8 cellular contexts compared by ENCODE assay signal in the genomic region with DNA sequence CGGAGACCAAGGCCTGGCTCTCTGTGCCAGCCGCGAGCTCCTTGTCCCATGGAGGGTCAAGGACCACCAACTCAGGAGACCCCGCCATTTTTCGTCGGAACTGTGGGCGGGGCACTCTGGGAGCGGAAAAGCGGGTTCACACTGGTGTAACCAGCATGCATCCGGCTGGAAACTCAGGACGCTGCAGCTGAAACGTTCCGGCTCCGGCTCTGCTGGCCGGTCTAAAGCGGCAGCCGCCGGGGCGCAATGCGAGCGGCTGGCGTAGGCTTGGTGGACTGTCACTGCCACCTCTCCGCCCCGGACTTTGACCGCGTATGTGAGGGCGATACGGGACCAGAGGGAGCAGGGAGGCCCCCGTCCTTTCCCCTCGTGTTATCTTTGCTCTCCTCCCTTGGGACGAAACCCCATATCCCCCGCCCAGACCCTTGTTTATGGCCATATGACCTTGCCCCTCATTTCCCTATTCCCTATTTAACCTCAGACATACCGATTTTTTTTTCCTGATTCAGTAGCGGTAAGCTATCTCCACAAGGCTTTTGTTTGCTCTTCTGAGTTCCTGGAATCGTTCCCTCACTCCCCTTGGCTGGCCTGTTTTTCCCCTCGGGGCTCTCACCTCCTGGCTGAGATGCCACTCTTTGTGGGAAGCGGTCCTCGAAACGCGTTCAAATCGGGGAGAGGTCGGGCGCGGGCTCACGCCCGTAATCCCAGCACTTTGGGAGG. TPM values are rescaled to one million over a fixed set of nuclear protein-coding genes. Genes with fewer than 3 reads are reported as not detected.
DNase-seq lines count a peak whose midpoint lies in the region; ATAC-seq, FAIRE-seq and TF ChIP-seq lines count a peak whose summit lies in the region.

Gene NSL1, minus strand, starts transcription at position 102 of the 720 bp plus-strand sequence. Its CDS starts 14 bp downstream, at position 88.
Gene TATDN3, plus strand, starts transcription at position 219 of the 720 bp plus-strand sequence. Its CDS starts 28 bp downstream, at position 247.

- H4K91ac ChIP-seq in trophoblast cell (ENCODE audit: low read depth, low read length) = peak within 1 kb of the TSS; percentile 70

- peak within 1 kb of the TSS; percentile 90 for H3K18ac ChIP-seq in trophoblast cell (ENCODE audit: low read length)

- H3K4me1 ChIP-seq in adipocyte (ENCODE audit: control insufficient read depth, insufficient read depth, low read length) = peaks cover 14% of the 10 kb centered on the region
- H3K4me1 ChIP-seq in trophoblast cell (ENCODE audit: control insufficient read depth in 1 of 2, insufficient read depth in 2 of 2, low read length in 2 of 2) = peaks cover 2% of the 10 kb centered on the region in 2 experiments
- peaks cover 0 to 60% (median 14%) of the 10 kb centered on the region in 4 donors for H3K4me1 ChIP-seq in tibial nerve

- no peak within 1 kb of the TSS for H2AK5ac ChIP-seq in trophoblast cell (ENCODE audit: low read length)

- H3K4me3 ChIP-seq in adipocyte (ENCODE audit: low read length) (peak within 1 kb of the TSS; percentile 92), trophoblast cell (ENCODE audit: low read depth, low read length) (peak within 1 kb of the TSS; percentile 88), tibial nerve (peak within 1 kb of the TSS; percentile 61 to 92 (median 84))

- H3K4ac ChIP-seq in trophoblast cell (ENCODE audit: low read depth, low read length) = peak within 1 kb of the TSS; percentile 83

- H3K9me3 ChIP-seq in adipocyte (ENCODE audit: control insufficient read depth, low read length) (no peaks in the 10 kb centered on the region), trophoblast cell (ENCODE audit: insufficient read depth, low read depth, low read length) (no peaks in the 10 kb centered on the region), tibial nerve (no peaks in the 10 kb centered on the region)

- H3K27me3 ChIP-seq in adipocyte (replicated peaks; ENCODE audit: control insufficient read depth, insufficient read depth, low read length) = no peaks in the 10 kb centered on the region
- no peaks in the 10 kb centered on the region for H3K27me3 ChIP-seq in trophoblast cell (ENCODE audit: insufficient read depth, low read length)
- no peaks in the 10 kb centered on the region for H3K27me3 ChIP-seq in tibial nerve

- peak; percentile 95 for FAIRE-seq in GM12892 (lab: Jason Lieb, UNC)

- WGBS in trophoblast cell (ENCODE audit: extremely low coverage, insufficient coverage, insufficient read length) = no CpG with 5 or more reads among the region's 46 CpGs
- WGBS in tibial nerve, 2 donors = 0 to 1% methylated on average over 22 to 46 of the region's 46 CpGs

- DNase-seq in GM12892 (ENCODE audit: insufficient read length) (peak; percentile 50), NCI-H1417 treated with DMSO at 0.1 percent for 48 hours (lab: John Stamatoyannopoulos, UW) (peak; percentile 47), T follicular helper cell (ENCODE audit: low read depth) (peak; percentile 85), adipocyte (ENCODE audit: low read depth) (peak; percentile 95), cardiac septum (ENCODE audit: low spot score) (peak; percentile 96), trophoblast cell (peak; percentile 96 to 99), tibial nerve (ENCODE audit: low spot score in 2 of 2) (peak; percentile 73 to 84)

- intact Hi-C loops in cardiac septum (cut with DNase I) = loop anchor here (5.0 kb wide), 3 partner anchors 65 to 185 kb away; partner anchors contain the start of genes ATF3 and FLVCR1

- H2BK5ac ChIP-seq in trophoblast cell (ENCODE audit: low read depth, low read length, poor library complexity) = peak within 1 kb of the TSS; percentile 45

- peaks cover 7% of the 10 kb centered on the region for H3K79me2 ChIP-seq in trophoblast cell (ENCODE audit: control insufficient read depth, insufficient read depth, low read length, poor library complexity)

- peak; percentile 78 for ATAC-seq in HG02798 (IDR thresholded peaks at IDR 0.05; ENCODE audit: poor library complexity, unreplicated experiment)

- H2AFZ ChIP-seq in trophoblast cell (ENCODE audit: insufficient read depth, low read length, poor library complexity) = peak within 1 kb of the TSS; percentile 89

- peak; percentile 85 to 98 for TF ChIP-seq EP300 in tibial nerve (IDR thresholded peaks at IDR 0.05)

- peak within 1 kb of the TSS; percentile 97 for H3K4me2 ChIP-seq in trophoblast cell (ENCODE audit: low read length)

- TF ChIP-seq POLR2A in GM12892 (IDR thresholded peaks at IDR 0.05; ENCODE audit: low read depth, low read length) = peak; percentile 94
- TF ChIP-seq POLR2A in tibial nerve (IDR thresholded peaks at IDR 0.05) = peak; percentile 58 to 76

- H3K23ac ChIP-seq in trophoblast cell (ENCODE audit: low read length) = no peak within 1 kb of the TSS

- H3K79me1 ChIP-seq in trophoblast cell (ENCODE audit: low read length) = peaks cover 9% of the 10 kb centered on the region

- peak in 1 of 5 experiments; percentile 27 for TF ChIP-seq CTCF in tibial nerve (IDR thresholded peaks at IDR 0.05)

- peak within 1 kb of the TSS; percentile 98 for H3K9ac ChIP-seq in adipocyte (ENCODE audit: low read length)
- peak within 1 kb of the TSS; percentile 92 for H3K9ac ChIP-seq in trophoblast cell (ENCODE audit: low read length)

- H4K12ac ChIP-seq in trophoblast cell (ENCODE audit: low read depth, low read length) = peak within 1 kb of the TSS; percentile 86

- H3K27ac ChIP-seq in trophoblast cell (ENCODE audit: low read depth, low read length) (peak within 1 kb of the TSS; percentile 68), tibial nerve (peak within 1 kb of the TSS; percentile 94 to 98 (median 98))

- H4K8ac ChIP-seq in trophoblast cell (ENCODE audit: low read depth, low read length) = peak within 1 kb of the TSS; percentile 96

- H2BK120ac ChIP-seq in trophoblast cell (ENCODE audit: insufficient read depth, low read length, poor library complexity) = peak within 1 kb of the TSS; percentile 78

- H3K36me3 ChIP-seq in adipocyte (ENCODE audit: control insufficient read depth, insufficient read depth, low read length, severe bottlenecking) (peaks cover 19% of the 10 kb centered on the region), trophoblast cell (ENCODE audit: control insufficient read depth in 1 of 2, insufficient read depth in 2 of 2, low read length in 2 of 2) (peaks cover under 1% of the 10 kb centered on the region in 2 experiments), tibial nerve (peaks cover 0 to 17% (median under 1%) of the 10 kb centered on the region in 3 donors)

- H2BK12ac ChIP-seq in trophoblast cell (ENCODE audit: low read length) = no peak within 1 kb of the TSS

- peak within 1 kb of the TSS; percentile 75 for H3K14ac ChIP-seq in trophoblast cell (ENCODE audit: low read length)

RNA-seq across cellular contexts. Expression of gene NSL1, which starts in this region (rescaled TPM):
- 27.5 TPM for polyA plus RNA-seq in GM12892 (2012; ENCODE audit: missing spikeins)
- total RNA-seq in cardiac septum = 27.0 TPM
- 18.6 and 19.2 TPM in 2 replicates for polyA plus RNA-seq in trophoblast cell (2013)
- 10 to 100 TPM; 28.8 to 44.7 (median 32.6) TPM for total RNA-seq in tibial nerve

RNA-seq across cellular contexts. Expression of gene TATDN3, which starts in this region (rescaled TPM):
- polyA plus RNA-seq in GM12892 (2012; ENCODE audit: missing spikeins) = 15.0 TPM
- total RNA-seq in cardiac septum (22.4 TPM), tibial nerve (10 to 100 TPM in 3 of 4 donors, 1 to 10 TPM in 1; 9.2 to 25.1 (median 13.0) TPM)
- polyA plus RNA-seq in trophoblast cell (2013) = 5.7 and 5.8 TPM in 2 replicates

Comparison
In these comparisons a context has a peak if more than half of its experiments do, and no peak if none do; other contexts are left out.
1. Peak in every context shown above with its lines: DNase-seq, ATAC-seq, H3K4me3 ChIP-seq and H3K27ac ChIP-seq.
2. DNase-seq: peak in every context shown above with its lines; median percentile 98 in trophoblast cell; 96 in cardiac septum; 95 in adipocyte; 85 in T follicular helper cell; 78 in tibial nerve; 50 in GM12892; 47 in NCI-H1417 treated with DMSO at 0.1 percent for 48 hours.